In the genomic region with DNA sequence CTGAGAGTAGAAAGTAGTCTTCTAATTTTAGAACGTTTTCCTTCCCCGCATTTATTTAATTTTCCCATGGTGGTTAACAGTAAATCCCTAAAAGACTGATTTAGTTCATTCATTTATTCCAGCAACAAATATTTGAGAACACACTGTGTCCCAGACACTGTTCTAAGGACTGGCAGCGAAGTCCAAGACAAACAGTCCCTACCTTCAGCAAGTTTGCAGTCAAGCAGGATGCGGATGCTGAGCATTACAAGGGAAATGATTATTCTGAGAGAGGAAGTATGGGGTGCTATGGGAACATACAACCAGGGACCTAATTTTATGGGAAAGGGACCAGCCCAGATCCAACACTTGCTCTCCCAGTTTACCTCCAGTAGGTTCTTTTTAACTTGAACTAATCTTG, we compare ENCODE assay signal across 17 cellular contexts. TPM values are rescaled to one million over a fixed set of nuclear protein-coding genes. Genes with fewer than 3 reads are reported as not detected.
DNase-seq lines count a peak whose midpoint lies in the region; ATAC-seq and TF ChIP-seq lines count a peak whose summit lies in the region.
"Had no signal": no experiment of that assay in that cellular context is flagged by ENCODE, and none has a peak within 500 bp of the region (broad histone marks: within the 10 kb centered on the region; RNA-seq: fewer than 3 reads in every experiment).

No MANE protein-coding gene starts in this region.

- no TSS peak for BruUV-seq in Caco-2 (replicated peaks; lab: Mats Ljungman, UMichigan)

- peaks cover 7% of the 10 kb centered on the region for H3K27me3 ChIP-seq in CD4-positive, CD25-positive, alpha-beta regulatory T cell (ENCODE audit: control insufficient read depth, insufficient read depth, low read length)
- H3K27me3 ChIP-seq in Caco-2 (replicated peaks; ENCODE audit: control insufficient read depth, insufficient read depth, low read length) = no peaks in the 10 kb centered on the region
- no peaks in the 10 kb centered on the region for H3K27me3 ChIP-seq in mucosa of rectum (ENCODE audit: control insufficient read depth in 2 of 2, insufficient read depth in 2 of 2, low read length in 2 of 2)
- H3K27me3 ChIP-seq: uterus had no signal

- no peak for ATAC-seq in CD4-positive, CD25-positive, alpha-beta regulatory T cell (ENCODE audit: low read depth in 2 of 2)
- ATAC-seq in activated naive CD8-positive, alpha-beta T cell treated with anti-CD3 and anti-CD28 coated beads, Interleukin-2, amount 10 ng/mL, durations not matched to agents 7 days and 5 days (ENCODE audit: low read depth) = no peak
- ATAC-seq in HG03175 (IDR thresholded peaks at IDR 0.05; ENCODE audit: unreplicated experiment) = no peak

- peaks cover 17% of the 10 kb centered on the region for H3K36me3 Mint-ChIP-seq in CD4-positive, CD25-positive, alpha-beta regulatory T cell
- H3K36me3 Mint-ChIP-seq in Caco-2 (ENCODE audit: insufficient read depth, unreplicated experiment) (peaks cover 36% of the 10 kb centered on the region), CD14-positive monocyte (peaks cover 19 to 22% of the 10 kb centered on the region in 2 donors)
- H3K36me3 Mint-ChIP-seq in activated naive CD8-positive, alpha-beta T cell treated with anti-CD3 and anti-CD28 coated beads, Interleukin-2, amount 10 ng/mL, durations not matched to agents 7 days and 5 days = peaks cover 18% of the 10 kb centered on the region

- H3K4me1 ChIP-seq in CD4-positive, CD25-positive, alpha-beta regulatory T cell (ENCODE audit: control insufficient read depth, insufficient read depth, low read length, poor library complexity, severe bottlenecking) = peaks cover 19% of the 10 kb centered on the region
- H3K4me1 ChIP-seq in Caco-2 (peaks cover 25% of the 10 kb centered on the region), mucosa of rectum (ENCODE audit: control insufficient read depth in 2 of 2, insufficient read depth in 2 of 2, low read length in 2 of 2) (peaks cover 29 to 48% of the 10 kb centered on the region in 2 donors)
- H3K4me1 ChIP-seq: uterus had no signal

- TF ChIP-seq CTCF in Caco-2 (IDR thresholded peaks at IDR 0.05; ENCODE audit: insufficient read depth in 1 of 2, low read depth in 1 of 2, low read length in 1 of 2, severe bottlenecking in 1 of 2, unreplicated experiment in 1 of 2) (no peak), CD14-positive monocyte (IDR thresholded peaks at IDR 0.05) (no peak)

- CTCF ChIA-PET in Caco-2 (lab: Charles Lee) = no interaction called here

- H3K9ac ChIP-seq in mucosa of rectum (ENCODE audit: low read depth in 1 of 2, low read length in 2 of 2) = no peak overlapping the region

- H3K9me3 Mint-ChIP-seq in CD4-positive, CD25-positive, alpha-beta regulatory T cell = no peaks in the 10 kb centered on the region
- H3K9me3 Mint-ChIP-seq in Caco-2 (ENCODE audit: unreplicated experiment) (no peaks in the 10 kb centered on the region), CD14-positive monocyte (peaks cover 0 to under 1% (median 0%) of the 10 kb centered on the region in 7 donors)
- peaks cover 1% of the 10 kb centered on the region for H3K9me3 Mint-ChIP-seq in activated naive CD8-positive, alpha-beta T cell treated with anti-CD3 and anti-CD28 coated beads, Interleukin-2, amount 10 ng/mL, durations not matched to agents 7 days and 5 days

- H3K36me3 ChIP-seq in CD4-positive, CD25-positive, alpha-beta regulatory T cell (ENCODE audit: control insufficient read depth, insufficient read depth, low read length) = peaks cover 18% of the 10 kb centered on the region
- peaks cover 11% of the 10 kb centered on the region for H3K36me3 ChIP-seq in Caco-2 (ENCODE audit: control insufficient read depth, insufficient read depth, low read length)
- H3K36me3 ChIP-seq in mucosa of rectum (ENCODE audit: control insufficient read depth in 2 of 2, insufficient read depth in 2 of 2, low read length in 2 of 2) = peaks cover 17 to 29% of the 10 kb centered on the region in 2 donors
- H3K36me3 ChIP-seq: uterus had no signal

- H3K9me3 ChIP-seq in CD4-positive, CD25-positive, alpha-beta regulatory T cell (ENCODE audit: control insufficient read depth in 2 of 2, low read length in 2 of 2) = no peaks in the 10 kb centered on the region
- H3K9me3 ChIP-seq in Caco-2 (no peaks in the 10 kb centered on the region), mucosa of rectum (ENCODE audit: control insufficient read depth in 2 of 2, low read length in 2 of 2) (no peaks in the 10 kb centered on the region)
- H3K9me3 ChIP-seq: SK-N-SH, uterus had no signal

- H3K4me1 Mint-ChIP-seq in CD4-positive, CD25-positive, alpha-beta regulatory T cell = peaks cover 6 to 34% (median 14%) of the 10 kb centered on the region in 4 donors
- peaks cover 13% of the 10 kb centered on the region for H3K4me1 Mint-ChIP-seq in Caco-2 (ENCODE audit: low read depth, unreplicated experiment)
- H3K4me1 Mint-ChIP-seq in activated naive CD8-positive, alpha-beta T cell treated with anti-CD3 and anti-CD28 coated beads, Interleukin-2, amount 10 ng/mL, durations not matched to agents 7 days and 5 days = peaks cover 34% of the 10 kb centered on the region
- peaks cover 23% of the 10 kb centered on the region for H3K4me1 Mint-ChIP-seq in CD14-positive monocyte

- peak overlapping the region in 2 of 4 donors; percentile 29 to 88 for H3K4me3 Mint-ChIP-seq in CD4-positive, CD25-positive, alpha-beta regulatory T cell
- H3K4me3 Mint-ChIP-seq in Caco-2 (ENCODE audit: unreplicated experiment) = peak overlapping the region; percentile 90
- H3K4me3 Mint-ChIP-seq in activated naive CD8-positive, alpha-beta T cell treated with anti-CD3 and anti-CD28 coated beads, Interleukin-2, amount 10 ng/mL, durations not matched to agents 7 days and 5 days = no peak overlapping the region
- H3K4me3 Mint-ChIP-seq in CD14-positive monocyte = no peak overlapping the region

- intact Hi-C loops in Caco-2 (cut with micrococcal nuclease; ENCODE audit: unreplicated experiment) = no loop called here
- intact Hi-C loops in CD14-positive monocyte (cut with micrococcal nuclease) = no loop called here

- H3K27me3 Mint-ChIP-seq in CD4-positive, CD25-positive, alpha-beta regulatory T cell = peaks cover 22% of the 10 kb centered on the region
- H3K27me3 Mint-ChIP-seq in Caco-2 (ENCODE audit: insufficient read depth, unreplicated experiment) (no peaks in the 10 kb centered on the region), CD14-positive monocyte (ENCODE audit: low read depth in 3 of 3) (peaks cover 10 to 17% (median 16%) of the 10 kb centered on the region in 3 donors)
- H3K27me3 Mint-ChIP-seq in activated naive CD8-positive, alpha-beta T cell treated with anti-CD3 and anti-CD28 coated beads, Interleukin-2, amount 10 ng/mL, durations not matched to agents 7 days and 5 days = no peaks in the 10 kb centered on the region

- no peak for DNase-seq in CD4-positive, CD25-positive, alpha-beta regulatory T cell
- DNase-seq in Caco-2 (no peak), NCI-H1436 treated with DMSO at 0.1 percent for 48 hours (lab: John Stamatoyannopoulos, UW) (no peak), CD14-positive monocyte (ENCODE audit: low spot score) (no peak)
- no peak for DNase-seq in activated naive CD8-positive, alpha-beta T cell treated with anti-CD3 and anti-CD28 coated beads, Interleukin-2, amount 10 ng/mL, durations not matched to agents 7 days and 5 days
- DNase-seq: activated B cell treated with CpG ODN at 0.5 μM for 24 hours; effector CD8-positive, alpha-beta T cell; kidney; NCI-H1105 treated with DMSO at 0.1 percent for 48 hours; NCI-H345; SK-N-SH; stimulated activated CD4-positive, alpha-beta T cell treated with anti-CD3 and anti-CD28 coated beads, Interleukin-1b, Interleukin-23, amount 100 ng/mL, for 48 hours; stimulated activated CD8-positive, alpha-beta memory T cell treated with anti-CD3 and anti-CD28 coated beads, Interleukin-4, amount 100 ng/mL, for 48 hours; uterus had no signal

- no peak overlapping the region for H3K27ac ChIP-seq in CD4-positive, CD25-positive, alpha-beta regulatory T cell (ENCODE audit: insufficient read depth, low read length, poor library complexity, severe bottlenecking)
- H3K27ac ChIP-seq in mucosa of rectum (ENCODE audit: low read depth in 2 of 2, low read length in 2 of 2) = peak overlapping the region; percentile 2 to 86

- peak overlapping the region in 2 of 3 donors; percentile 23 to 98 for H3K27ac Mint-ChIP-seq in CD4-positive, CD25-positive, alpha-beta regulatory T cell
- H3K27ac Mint-ChIP-seq in Caco-2 (ENCODE audit: unreplicated experiment) (no peak overlapping the region), CD14-positive monocyte (peak overlapping the region in 1 of 7 donors; percentile 6)
- H3K27ac Mint-ChIP-seq in activated naive CD8-positive, alpha-beta T cell treated with anti-CD3 and anti-CD28 coated beads, Interleukin-2, amount 10 ng/mL, durations not matched to agents 7 days and 5 days = peak overlapping the region; percentile 94

- POLR2A ChIA-PET in Caco-2 (lab: Charles Lee) = interaction anchor here (1.4 to 1.6 kb wide), 2 partner anchors 13 to 19 kb away, joined by 3 to 6 read pairs; no protein-coding TSS in a partner anchor
- POLR2A ChIA-PET in activated naive CD8-positive, alpha-beta T cell treated with anti-CD3 and anti-CD28 coated beads, Interleukin-2, amount 10 ng/mL, durations not matched to agents 7 days and 5 days (lab: Charles Lee) = no interaction called here

- H3K4me3 ChIP-seq in CD4-positive, CD25-positive, alpha-beta regulatory T cell (ENCODE audit: low read depth, low read length) = no peak overlapping the region
- no peak overlapping the region for H3K4me3 ChIP-seq in Caco-2 (ENCODE audit: low read depth, low read length)
- H3K4me3 ChIP-seq in mucosa of rectum (ENCODE audit: low read length in 2 of 2) = no peak overlapping the region

RNA-seq across cellular contexts. Expression of a gene that starts 1.2 kb away (rescaled TPM):
- total RNA-seq in CD4-positive, CD25-positive, alpha-beta regulatory T cell = 0.27 TPM
- polyA plus RNA-seq in CD4-positive, CD25-positive, alpha-beta regulatory T cell = under 1 TPM; 0.07 to 0.56 (median 0.30) TPM
- total RNA-seq in Caco-2 (2022) = 4.5 TPM in 2 replicates
- total RNA-seq in activated naive CD8-positive, alpha-beta T cell treated with anti-CD3 and anti-CD28 coated beads, Interleukin-2, amount 10 ng/mL, durations not matched to agents 7 days and 5 days = 1 to 10 TPM; 2.2 to 2.8 TPM
- under 1 TPM; 0.07 to 0.19 TPM for polyA plus RNA-seq in CD14-positive monocyte

RNA-seq across cellular contexts. Expression of a gene that starts 20.4 kb away (rescaled TPM):
- 0.86 TPM for total RNA-seq in CD4-positive, CD25-positive, alpha-beta regulatory T cell
- 1 to 10 TPM in 2 of 4 donors, under 1 TPM in 2; 0.21 to 1.9 (median 0.93) TPM for polyA plus RNA-seq in CD4-positive, CD25-positive, alpha-beta regulatory T cell
- total RNA-seq in Caco-2 (2022) = 27.3 and 30.3 TPM in 2 replicates
- total RNA-seq in activated naive CD8-positive, alpha-beta T cell treated with anti-CD3 and anti-CD28 coated beads, Interleukin-2, amount 10 ng/mL, durations not matched to agents 7 days and 5 days = 1 to 10 TPM; 1.7 to 2.0 TPM
- polyA plus RNA-seq in CD14-positive monocyte = under 1 TPM; 0.21 to 0.62 TPM

RNA-seq across cellular contexts. Expression of a gene that starts 29.7 kb away (rescaled TPM):
- 470 TPM for total RNA-seq in CD4-positive, CD25-positive, alpha-beta regulatory T cell
- polyA plus RNA-seq in CD4-positive, CD25-positive, alpha-beta regulatory T cell = 100 to 1,000 TPM; 450 to 594 (median 504) TPM
- total RNA-seq in Caco-2 (2022) = not detected in 2 replicates
- total RNA-seq in activated naive CD8-positive, alpha-beta T cell treated with anti-CD3 and anti-CD28 coated beads, Interleukin-2, amount 10 ng/mL, durations not matched to agents 7 days and 5 days = 100 to 1,000 TPM; 392 to 403 TPM
- 100 to 1,000 TPM in 1 of 2 donors, 10 to 100 TPM in 1; 89.3 to 111 TPM for polyA plus RNA-seq in CD14-positive monocyte
- total RNA-seq: renal cortical epithelial cell had no signal

RNA-seq across cellular contexts. Expression of a gene that starts 42.2 kb away (rescaled TPM):
- total RNA-seq in CD4-positive, CD25-positive, alpha-beta regulatory T cell = 7.4 TPM
- polyA plus RNA-seq in CD4-positive, CD25-positive, alpha-beta regulatory T cell = 1 to 10 TPM; 2.4 to 4.3 (median 3.1) TPM
- 9.5 and 9.8 TPM in 2 replicates for total RNA-seq in Caco-2 (2022)
- total RNA-seq in activated naive CD8-positive, alpha-beta T cell treated with anti-CD3 and anti-CD28 coated beads, Interleukin-2, amount 10 ng/mL, durations not matched to agents 7 days and 5 days = 1 to 10 TPM; 7.5 to 7.7 TPM
- polyA plus RNA-seq in CD14-positive monocyte = 1 to 10 TPM in 1 of 2 donors, under 1 TPM in 1; 0.98 to 1.1 TPM

Comparison
In these comparisons a context has a peak if more than half of its experiments do, and no peak if none do; other contexts are left out.
1. RNA of a gene that starts 29.7 kb away (total RNA-seq): 470 TPM in CD4-positive, CD25-positive, alpha-beta regulatory T cell (single experiment) and 392 to 403 TPM in activated naive CD8-positive, alpha-beta T cell treated with anti-CD3 and anti-CD28 coated beads, Interleukin-2, amount 10 ng/mL, durations not matched to agents 7 days and 5 days; not detected in Caco-2; every median in the first group is over 100 times any median in the second.